ENCODE assay signal across 8 cellular contexts in the genomic region with DNA sequence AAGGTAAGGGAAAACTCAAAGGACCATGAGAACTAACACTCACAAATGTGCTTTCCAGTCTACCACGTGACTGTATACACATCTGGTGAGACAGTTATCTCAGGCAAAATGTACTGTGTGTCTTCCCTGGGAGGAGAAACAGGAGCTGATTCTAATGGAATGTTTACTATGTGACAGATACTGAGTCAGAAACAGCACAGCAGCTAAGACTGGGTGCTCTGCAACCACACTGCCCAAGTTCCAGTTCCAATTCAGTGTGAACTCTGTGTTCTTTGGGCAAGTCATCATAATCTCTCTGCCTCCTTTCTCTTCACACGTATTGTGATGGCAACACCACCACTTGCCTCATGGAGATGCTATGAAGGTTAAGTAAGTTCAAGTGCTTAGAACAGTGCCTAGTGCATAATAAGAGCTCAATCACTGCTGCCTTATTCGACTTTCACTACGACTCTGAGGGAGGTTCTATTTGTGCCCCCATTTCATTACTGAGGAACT.
DNase-seq lines count a peak whose midpoint lies in the region; ATAC-seq lines count a peak whose summit lies in the region.

No MANE protein-coding gene starts in this region.

- peak overlapping the region; percentile 14 for H3K4me3 ChIP-seq in skeletal muscle satellite cell (ENCODE audit: low read length)

- H3K4me1 ChIP-seq in skeletal muscle satellite cell (ENCODE audit: control insufficient read depth, insufficient read depth, low read length) = peaks cover 58% of the 10 kb centered on the region

- peak overlapping the region; percentile 70 for H3K4me2 ChIP-seq in skeletal muscle satellite cell (ENCODE audit: low read length)

- no peak for DNase-seq in activated T-cell treated with anti-CD3 and anti-CD28 coated beads, Interleukin-2, amount 50 U/mL, for 24 hours
- DNase-seq in glomerular visceral epithelial cell (ENCODE audit: extremely low spot score) (peak; percentile 92), NCI-H2171 treated with DMSO at 0.1 percent for 48 hours (lab: John Stamatoyannopoulos, UW) (no peak), posterior cingulate gyrus (no peak)
- DNase-seq in central memory CD4-positive, alpha-beta T cell = no peak

- H3K36me3 ChIP-seq in skeletal muscle satellite cell (ENCODE audit: insufficient read depth, low read length) = peaks cover 25% of the 10 kb centered on the region

- H3K4me3 Mint-ChIP-seq in activated T-cell treated with anti-CD3 and anti-CD28 coated beads, Interleukin-2, amount 50 U/mL, for 24 hours = no peak overlapping the region

- H3K27ac Mint-ChIP-seq in activated T-cell treated with anti-CD3 and anti-CD28 coated beads, Interleukin-2, amount 50 U/mL, for 24 hours = peak overlapping the region; percentile 84

- ATAC-seq in GM18502 (IDR thresholded peaks at IDR 0.05; ENCODE audit: poor library complexity, unreplicated experiment) (peak; percentile 58), HG03175 (IDR thresholded peaks at IDR 0.05; ENCODE audit: unreplicated experiment) (peak; percentile 58)

- no peaks in the 10 kb centered on the region for H3K9me3 Mint-ChIP-seq in activated T-cell treated with anti-CD3 and anti-CD28 coated beads, Interleukin-2, amount 50 U/mL, for 24 hours

- H3K4me1 Mint-ChIP-seq in activated T-cell treated with anti-CD3 and anti-CD28 coated beads, Interleukin-2, amount 50 U/mL, for 24 hours (ENCODE audit: low read depth) = peaks cover 74% of the 10 kb centered on the region

- H3K27me3 Mint-ChIP-seq in activated T-cell treated with anti-CD3 and anti-CD28 coated beads, Interleukin-2, amount 50 U/mL, for 24 hours = no peaks in the 10 kb centered on the region

- no peaks in the 10 kb centered on the region for H3K9me3 ChIP-seq in skeletal muscle satellite cell (replicated peaks; ENCODE audit: low read length)

- peak overlapping the region; percentile 85 for H3K9ac ChIP-seq in skeletal muscle satellite cell (ENCODE audit: low read depth, low read length)

- no peaks in the 10 kb centered on the region for H3K27me3 ChIP-seq in skeletal muscle satellite cell (ENCODE audit: control insufficient read depth, insufficient read depth, low read length)

- intact Hi-C loops in posterior cingulate gyrus (cut with DNase I) = no loop called here

- H3K36me3 Mint-ChIP-seq in activated T-cell treated with anti-CD3 and anti-CD28 coated beads, Interleukin-2, amount 50 U/mL, for 24 hours (ENCODE audit: low read depth) = peaks cover 65% of the 10 kb centered on the region
